12 cellular contexts compared by ENCODE assay signal in genomic region chr10:68997216-68997615, GRCh38. TPM values are rescaled to one million over a fixed set of nuclear protein-coding genes. Genes with fewer than 3 reads are reported as not detected.
DNase-seq lines count a peak whose midpoint lies in the region; ATAC-seq and TF ChIP-seq lines count a peak whose summit lies in the region.
"Had no signal": no experiment of that assay in that cellular context is flagged by ENCODE, and none has a peak within 500 bp of the region (broad histone marks: within the 10 kb centered on the region; RNA-seq: fewer than 3 reads in every experiment).

No MANE protein-coding gene starts in this region.

- no peaks in the 10 kb centered on the region for H3K4me1 ChIP-seq in aorta (ENCODE audit: control insufficient read depth in 1 of 2, insufficient read depth in 2 of 2, low read length in 2 of 2)

- H3K27me3 ChIP-seq in brain microvascular endothelial cell (replicated peaks) (no peaks in the 10 kb centered on the region), aorta (ENCODE audit: control insufficient read depth in 1 of 2, insufficient read depth in 2 of 2, low read length in 1 of 2) (no peaks in the 10 kb centered on the region)

- H3K27ac ChIP-seq in brain microvascular endothelial cell (peak overlapping the region; percentile 37), aorta (ENCODE audit: low read depth in 1 of 2, low read length in 2 of 2) (peak overlapping the region in 1 of 2 donors; percentile 78)
- H3K27ac ChIP-seq: SK-N-MC had no signal

- in situ Hi-C loops in brain microvascular endothelial cell (cut with HindIII; ENCODE audit: low pct_ligation_motif_present, low sequenced_read_pairs): no loop called here

- intact Hi-C loops in aorta (cut with DNase I) (no loop called here), sciatic nerve (cut with DNase I) (loop anchor here (10.0 kb wide), 1 partner anchor 98 kb away; no protein-coding TSS in a partner anchor)

- ATAC-seq in GM19395 (IDR thresholded peaks at IDR 0.05; ENCODE audit: unreplicated experiment) (peak; percentile 9), HG03135 (IDR thresholded peaks at IDR 0.05; ENCODE audit: unreplicated experiment) (peak; percentile 13), aorta (ENCODE audit: low FRiP score) (no peak), sciatic nerve (no peak)

- TF ChIP-seq CTCF in GM12864 (IDR thresholded peaks at IDR 0.05; ENCODE audit: low read depth, low read length, missing control alignments) (no peak), brain microvascular endothelial cell (IDR thresholded peaks at IDR 0.05; ENCODE audit: low read depth, low read length, missing control alignments) (no peak)

- peak; percentile 18 for DNase-seq in GM12864 (ENCODE audit: low read depth)
- DNase-seq in brain microvascular endothelial cell: no peak
- no peak for DNase-seq in HUDEP-2 (lab: John Stamatoyannopoulos, UW; ENCODE audit: unreplicated experiment in 76 of 76)
- DNase-seq in aorta: no peak
- DNase-seq in sciatic nerve (ENCODE audit: low spot score): no peak
- DNase-seq in stimulated activated CD4-positive, alpha-beta T cell treated with anti-CD3 and anti-CD28 coated beads, Interleukin-2, amount 100 ng/mL, for 48 hours: no peak
- DNase-seq: activated gamma-delta T cell treated with Interleukin-2 at 50 U/mL for 16 hours, kidney glomerular epithelial cell, NCI-H2171 had no signal

- no peaks in the 10 kb centered on the region for H3K9me3 ChIP-seq in aorta (ENCODE audit: control insufficient read depth, low read length)

- H3K4me3 ChIP-seq in GM12864 (ENCODE audit: low read depth, low read length): no peak overlapping the region; the same call in 1 of the 2 replicates
- H3K4me3 ChIP-seq in brain microvascular endothelial cell (ENCODE audit: low read depth, low read length): no peak overlapping the region
- H3K4me3 ChIP-seq in aorta (ENCODE audit: low read length in 2 of 2): no peak overlapping the region
- H3K4me3 ChIP-seq: SK-N-MC had no signal

- no peaks in the 10 kb centered on the region for H3K36me3 ChIP-seq in brain microvascular endothelial cell (replicated peaks)
- H3K36me3 ChIP-seq in aorta (ENCODE audit: control insufficient read depth in 1 of 2, insufficient read depth in 2 of 2, low read length in 1 of 2): peaks cover 0 to 2% of the 10 kb centered on the region in 2 donors

- WGBS in aorta, 2 donors: 88 to 94% methylated on average over 3 of the region's 3 CpGs

RNA-seq across cellular contexts. Expression of gene KIFBP, which starts 8.6 kb away (rescaled TPM):
- total RNA-seq in aorta: 10 to 100 TPM; 27.4 to 28.4 TPM
- 10 to 100 TPM; 19.0 to 23.3 TPM for polyA plus RNA-seq in aorta
- 30.4 TPM for total RNA-seq in sciatic nerve

RNA-seq across cellular contexts. Expression of gene DDX21, which starts 41.2 kb away (rescaled TPM):
- 10 to 100 TPM; 34.9 to 52.4 TPM for total RNA-seq in aorta
- 10 to 100 TPM; 13.7 to 22.0 TPM for polyA plus RNA-seq in aorta
- 41.0 TPM for total RNA-seq in sciatic nerve

Comparison
In these comparisons a context has a peak if more than half of its experiments do, and no peak if none do; other contexts are left out.
1. ATAC-seq: peak in GM19395 (single experiment) and HG03135 (single experiment); none in aorta (single experiment) and sciatic nerve (single experiment).